ENCODE assay signal across 28 cellular contexts in genomic region chr7:42104694-42105093, GRCh38.
"Had no signal": no experiment of that assay in that cellular context is flagged by ENCODE, and none has a peak within 500 bp of the region (broad histone marks: within the 10 kb centered on the region; RNA-seq: fewer than 3 reads in every experiment).

No MANE protein-coding gene starts in this region.

- ATAC-seq: esophagus mucosa; foreskin keratinocyte; heart right ventricle; left lobe of liver; stimulated activated naive CD8-positive, alpha-beta T cell treated with anti-CD3 and anti-CD28 coated beads, Interleukin-15, amount 100 ng/mL, for 72 hours had no signal

- H3K36me3 ChIP-seq: colonic mucosa, heart right ventricle, prostate gland, right atrium auricular region, spleen, suprapubic skin had no signal

- H3K4me1 ChIP-seq: colonic mucosa, prostate gland had no signal

- H3K4me1 Mint-ChIP-seq: memory B cell; naive B cell; stimulated activated naive CD8-positive, alpha-beta T cell treated with anti-CD3 and anti-CD28 coated beads, Interleukin-15, amount 100 ng/mL, for 72 hours had no signal

- H3K27ac ChIP-seq: colonic mucosa, epithelial cell of prostate, foreskin keratinocyte, heart right ventricle, prostate gland, right atrium auricular region, spleen had no signal

- H3K4me3 ChIP-seq: colonic mucosa, heart right ventricle, lung, prostate gland, right atrium auricular region, skin epidermis, spleen, suprapubic skin had no signal

- H3K9me3 Mint-ChIP-seq: dendritic cell treated with granulocyte-macrophage colony-stimulating factor and Interleukin-4, amounts not matched to agents 40 ng/mL and 50 ng/mL, for 4 days; endodermal cell; memory B cell; nephron progenitor cell; stimulated activated naive CD8-positive, alpha-beta T cell treated with anti-CD3 and anti-CD28 coated beads, Interleukin-15, amount 100 ng/mL, for 72 hours had no signal

- H3K27ac Mint-ChIP-seq: dendritic cell treated with granulocyte-macrophage colony-stimulating factor and Interleukin-4, amounts not matched to agents 40 ng/mL and 50 ng/mL, for 4 days; endodermal cell; memory B cell had no signal

- H3K4me3 Mint-ChIP-seq: dendritic cell treated with granulocyte-macrophage colony-stimulating factor and Interleukin-4, amounts not matched to agents 40 ng/mL and 50 ng/mL, for 4 days; endodermal cell; memory B cell; naive B cell; nephron progenitor cell; stimulated activated naive CD8-positive, alpha-beta T cell treated with anti-CD3 and anti-CD28 coated beads, Interleukin-15, amount 100 ng/mL, for 72 hours had no signal

- DNase-seq: central memory CD4-positive, alpha-beta T cell; colonic mucosa; effector CD8-positive, alpha-beta T cell; endodermal cell; foreskin keratinocyte; glutamatergic neuron; heart right ventricle; hypothalamus; kidney; naive B cell; nephron progenitor cell; nucleus accumbens; spleen; stimulated activated CD4-positive, alpha-beta T cell treated with anti-CD3 and anti-CD28 coated beads, Interleukin-15, amount 100 ng/mL, for 24 hours; stimulated activated CD4-positive, alpha-beta T cell treated with anti-CD3 and anti-CD28 coated beads, Interleukin-2, amount 100 ng/mL, for 48 hours; stimulated activated naive CD4-positive, alpha-beta T cell; stimulated activated naive CD8-positive, alpha-beta T cell treated with anti-CD3 and anti-CD28 coated beads, Interleukin-15, amount 100 ng/mL, for 72 hours; trophoblast cell had no signal

- H3K36me3 Mint-ChIP-seq: memory B cell, naive B cell had no signal

- H3K9me3 ChIP-seq: colonic mucosa, heart right ventricle, prostate gland, right atrium auricular region, spleen, suprapubic skin had no signal

- H3K27me3 ChIP-seq: colonic mucosa, foreskin keratinocyte, heart right ventricle, right atrium auricular region, spleen, suprapubic skin had no signal
